ENCODE assay signal across 15 cellular contexts in genomic region chr14:85516239-85517112, GRCh38. TPM values are rescaled to one million over a fixed set of nuclear protein-coding genes. Genes with fewer than 3 reads are reported as not detected.
DNase-seq lines count a peak whose midpoint lies in the region; FAIRE-seq and TF ChIP-seq lines count a peak whose summit lies in the region.
"Had no signal": no experiment of that assay in that cellular context is flagged by ENCODE, and none has a peak within 500 bp of the region (broad histone marks: within the 10 kb centered on the region; RNA-seq: fewer than 3 reads in every experiment).

No MANE protein-coding gene starts in this region.

- H3K79me1 ChIP-seq in trophoblast cell (ENCODE audit: low read length): no peaks in the 10 kb centered on the region

- no peak overlapping the region for H3K18ac ChIP-seq in trophoblast cell (ENCODE audit: low read length)

- WGBS in trophoblast cell (ENCODE audit: extremely low coverage, insufficient coverage, insufficient read length): no CpG with 5 or more reads among the region's 5 CpGs
- WGBS in transverse colon (ENCODE audit: low coverage in 1 of 2), 2 donors: 55 to 74% methylated on average over 4 to 5 of the region's 5 CpGs

- in situ Hi-C loops in transverse colon (cut with MboI; ENCODE audit: low pct_ligation_motif_present in 1 of 4, low pct_unique_long_range_greater_than_20kb in 1 of 4, low sequenced_read_pairs in 3 of 4): no loop called here

- no peak overlapping the region for H2BK5ac ChIP-seq in trophoblast cell (ENCODE audit: low read depth, low read length, poor library complexity)

- no peak overlapping the region for H2BK12ac ChIP-seq in trophoblast cell (ENCODE audit: low read length)

- H2AK5ac ChIP-seq in trophoblast cell (ENCODE audit: low read length): no peak overlapping the region

- no peaks in the 10 kb centered on the region for H3K36me3 ChIP-seq in A673 (ENCODE audit: insufficient read depth, low read length, poor library complexity, severe bottlenecking)
- no peaks in the 10 kb centered on the region for H3K36me3 ChIP-seq in trophoblast cell (ENCODE audit: control insufficient read depth in 1 of 2, insufficient read depth in 2 of 2, low read length in 2 of 2)
- no peaks in the 10 kb centered on the region for H3K36me3 ChIP-seq in SJCRH30
- no peaks in the 10 kb centered on the region for H3K36me3 ChIP-seq in transverse colon
- H3K36me3 ChIP-seq: cardiac muscle cell, esophagus squamous epithelium had no signal

- H3K9me3 ChIP-seq in A673 (ENCODE audit: low read depth, low read length, poor library complexity, severe bottlenecking) (no peaks in the 10 kb centered on the region), trophoblast cell (ENCODE audit: insufficient read depth, low read depth, low read length) (no peaks in the 10 kb centered on the region), SJCRH30 (replicated peaks) (no peaks in the 10 kb centered on the region), transverse colon (no peaks in the 10 kb centered on the region)
- H3K9me3 ChIP-seq: esophagus squamous epithelium had no signal

- TF ChIP-seq POLR2A in transverse colon (IDR thresholded peaks at IDR 0.05): no peak

- H3K4me3 ChIP-seq in A673 (ENCODE audit: low read depth, low read length, poor library complexity, severe bottlenecking) (no peak overlapping the region), foreskin fibroblast (ENCODE audit: low read depth in 1 of 2, low read length in 2 of 2) (peak overlapping the region in 1 of 2 donors; percentile 12), trophoblast cell (ENCODE audit: low read depth, low read length) (no peak overlapping the region), SJCRH30 (no peak overlapping the region), transverse colon (no peak overlapping the region)
- H3K4me3 ChIP-seq: cardiac muscle cell, esophagus squamous epithelium had no signal

- H3K9ac ChIP-seq in trophoblast cell (ENCODE audit: low read length): no peak overlapping the region

- TSS peak; percentile 92 for BruUV-seq in A673 (replicated peaks; lab: Mats Ljungman, UMichigan)

- no peak overlapping the region for H4K8ac ChIP-seq in trophoblast cell (ENCODE audit: low read depth, low read length)

- no peak for FAIRE-seq in HTR-8/SVneo (lab: Jason Lieb, UNC)

- H4K91ac ChIP-seq in trophoblast cell (ENCODE audit: low read depth, low read length): no peak overlapping the region

- DNase-seq in A673 (ENCODE audit: low spot score) (peak; percentile 81), HTR-8/SVneo (ENCODE audit: insufficient read length, low spot score) (peak; percentile 23), SW 1271 (lab: John Stamatoyannopoulos, UW) (peak; percentile 63 to 85), foreskin fibroblast (peak; percentile 78 to 92), trophoblast cell (no peak), SJCRH30 (no peak), DMS153 (lab: John Stamatoyannopoulos, UW) (no peak), transverse colon (no peak)
- DNase-seq: ACHN; activated CD4-positive, CD25-positive, alpha-beta regulatory T cell treated with anti-CD3 and anti-CD28 coated beads, Interleukin-2, amount 50 U/mL, for 72 hours; esophagus squamous epithelium; GF-D8; NCI-H2081 treated with DMSO at 0.1 percent for 48 hours had no signal

- H3K27me3 ChIP-seq in A673 (replicated peaks; ENCODE audit: insufficient read depth, low read depth, low read length, poor library complexity): no peaks in the 10 kb centered on the region
- no peaks in the 10 kb centered on the region for H3K27me3 ChIP-seq in trophoblast cell (ENCODE audit: insufficient read depth, low read length)
- H3K27me3 ChIP-seq in SJCRH30: no peaks in the 10 kb centered on the region
- no peaks in the 10 kb centered on the region for H3K27me3 ChIP-seq in transverse colon
- H3K27me3 ChIP-seq: cardiac muscle cell, esophagus squamous epithelium had no signal

- CTCF ChIA-PET in A673 (lab: Charles Lee): no interaction called here

- no peaks in the 10 kb centered on the region for H3K79me2 ChIP-seq in trophoblast cell (ENCODE audit: control insufficient read depth, insufficient read depth, low read length, poor library complexity)

- H3K27ac ChIP-seq in A673 (ENCODE audit: low read depth, low read length, poor library complexity, severe bottlenecking): peak overlapping the region; percentile 49
- H3K27ac ChIP-seq in trophoblast cell (ENCODE audit: low read depth, low read length): no peak overlapping the region
- no peak overlapping the region for H3K27ac ChIP-seq in SJCRH30
- no peak overlapping the region for H3K27ac ChIP-seq in transverse colon
- H3K27ac ChIP-seq: cardiac muscle cell, esophagus squamous epithelium had no signal

- no peak overlapping the region for H3K4ac ChIP-seq in trophoblast cell (ENCODE audit: low read depth, low read length)

- H2BK120ac ChIP-seq in trophoblast cell (ENCODE audit: insufficient read depth, low read length, poor library complexity): no peak overlapping the region

- no peak for TF ChIP-seq EP300 in transverse colon (IDR thresholded peaks at IDR 0.05; ENCODE audit: low read depth)

- H3K4me1 ChIP-seq in A673 (ENCODE audit: insufficient read depth, low read length, poor library complexity, severe bottlenecking) (peaks cover 13% of the 10 kb centered on the region), trophoblast cell (ENCODE audit: control insufficient read depth in 1 of 2, insufficient read depth in 2 of 2, low read length in 2 of 2) (no peaks in the 10 kb centered on the region), SJCRH30 (no peaks in the 10 kb centered on the region; the same call in 1 of the 2 replicates), transverse colon (peaks cover 0 to 5% (median 2%) of the 10 kb centered on the region in 4 donors)
- H3K4me1 ChIP-seq: esophagus squamous epithelium had no signal

- no peak overlapping the region for H3K14ac ChIP-seq in trophoblast cell (ENCODE audit: low read length)

- no peak overlapping the region for H3K23ac ChIP-seq in trophoblast cell (ENCODE audit: low read length)

- intact Hi-C loops in A673 (cut with micrococcal nuclease; ENCODE audit: unreplicated experiment): no loop called here
- intact Hi-C loops in transverse colon (cut with DNase I; ENCODE audit: low total_unique reads): no loop called here

- H2AFZ ChIP-seq in trophoblast cell (ENCODE audit: insufficient read depth, low read length, poor library complexity): no peak overlapping the region

- TF ChIP-seq CTCF in A673 (conservative IDR thresholded peaks at IDR 0.05; ENCODE audit: low read depth, low read length) (no peak), foreskin fibroblast (IDR thresholded peaks at IDR 0.05; ENCODE audit: low read depth, low read length) (no peak), transverse colon (IDR thresholded peaks at IDR 0.05) (no peak)

- POLR2A ChIA-PET in A673 (lab: Charles Lee; ENCODE audit: low non-redundant PET): no interaction called here

- H3K4me2 ChIP-seq in trophoblast cell (ENCODE audit: low read length): no peak overlapping the region

- H4K12ac ChIP-seq in trophoblast cell (ENCODE audit: low read depth, low read length): no peak overlapping the region

RNA-seq across cellular contexts. Expression of gene FLRT2, which starts 13.5 kb away (rescaled TPM):
- total RNA-seq in A673 (2021): 107 and 128 TPM in 2 replicates
- 8.1 and 8.3 TPM in 2 replicates for polyA plus RNA-seq in trophoblast cell (2013)
- total RNA-seq in SJCRH30 (2014; rRNA removed; shearing (Covaris generic)): 22.7 and 23.5 TPM in 2 replicates
- total RNA-seq in transverse colon: 1 to 10 TPM; 3.4 to 7.0 (median 4.0) TPM
- total RNA-seq: activated T-helper 1 cell treated with anti-CD3 and anti-CD28 coated beads, Interleukin-12 subunit alpha, Interleukin-12 subunit beta, Interleukin-2, Interleukin-4 antibody, amounts not matched to agents 30 ng/mL and 10 ng/mL and 1 ng/mL, durations not matched to agents 14 hours and 24 hours and 36 hours had no signal

Comparison
In these comparisons a context has a peak if more than half of its experiments do, and no peak if none do; other contexts are left out.
1. DNase-seq: peak in A673 (single experiment), HTR-8/SVneo (single experiment), SW 1271 (2 of 2) and foreskin fibroblast (2 of 2); none in trophoblast cell (0 of 2), SJCRH30 (0 of 2), DMS153 (single experiment) and transverse colon (single experiment).